ENCODE assay signal across 19 cellular contexts in genomic region chr1:21743476-21743875, GRCh38. TPM values are rescaled to one million over a fixed set of nuclear protein-coding genes. Genes with fewer than 3 reads are reported as not detected.
DNase-seq lines count a peak whose midpoint lies in the region; ATAC-seq and TF ChIP-seq lines count a peak whose summit lies in the region.
"Had no signal": no experiment of that assay in that cellular context is flagged by ENCODE, and none has a peak within 500 bp of the region (broad histone marks: within the 10 kb centered on the region; RNA-seq: fewer than 3 reads in every experiment).

No MANE protein-coding gene starts in this region.

- in situ Hi-C loops in gastrocnemius medialis (cut with MboI; ENCODE audit: low sequenced_read_pairs in 4 of 4), result no loop called here

- H3K27me3 Mint-ChIP-seq in activated naive CD4-positive, alpha-beta T cell treated with anti-CD3 and anti-CD28 coated beads, Interleukin-2, amount 50 U/mL, for 24 hours, result no peaks in the 10 kb centered on the region
- H3K27me3 Mint-ChIP-seq in T-helper 17 cell, result no peaks in the 10 kb centered on the region
- no peaks in the 10 kb centered on the region for H3K27me3 Mint-ChIP-seq in naive thymus-derived CD8-positive, alpha-beta T cell
- H3K27me3 Mint-ChIP-seq: CD4-positive, alpha-beta memory T cell had no signal

- intact Hi-C loops in gastrocnemius medialis (cut with DNase I; ENCODE audit: low total_unique reads), result no loop called here

- peak; percentile 9 for DNase-seq in NCI-H2227 treated with DMSO at 0.1 percent for 48 hours (lab: John Stamatoyannopoulos, UW)
- DNase-seq in NCI-H2227 (lab: John Stamatoyannopoulos, UW; ENCODE audit: unreplicated experiment), result no peak
- no peak for DNase-seq in activated naive CD4-positive, alpha-beta T cell treated with anti-CD3 and anti-CD28 coated beads, Interleukin-2, amount 50 U/mL, for 72 hours (ENCODE audit: low spot score in 2 of 2)
- DNase-seq in T-helper 17 cell, result no peak
- peak in 4 of 10 donors; percentile 2 to 51 (median 42) for DNase-seq in naive thymus-derived CD8-positive, alpha-beta T cell
- DNase-seq in gastrocnemius medialis, result no peak
- DNase-seq: AML-193; Calu3; CD4-positive, alpha-beta memory T cell; DMS53; DND-41; EL; H9 had no signal

- no peak overlapping the region for H3K27ac ChIP-seq in gastrocnemius medialis
- H3K27ac ChIP-seq: 22Rv1, A549, C4-2B had no signal

- peaks cover 0 to 24% of the 10 kb centered on the region in 2 donors for H3K36me3 ChIP-seq in gastrocnemius medialis

- no peaks in the 10 kb centered on the region for H3K4me1 ChIP-seq in gastrocnemius medialis
- H3K4me1 ChIP-seq: A549 had no signal

- peaks cover 23% of the 10 kb centered on the region for H3K4me1 Mint-ChIP-seq in activated naive CD4-positive, alpha-beta T cell treated with anti-CD3 and anti-CD28 coated beads, Interleukin-2, amount 50 U/mL, for 24 hours
- peaks cover 7% of the 10 kb centered on the region for H3K4me1 Mint-ChIP-seq in T-helper 17 cell
- H3K4me1 Mint-ChIP-seq in naive thymus-derived CD8-positive, alpha-beta T cell, result peaks cover 12 to 31% (median 19%) of the 10 kb centered on the region in 4 donors
- H3K4me1 Mint-ChIP-seq: H9 had no signal

- no peaks in the 10 kb centered on the region for H3K9me3 ChIP-seq in T-helper 17 cell (ENCODE audit: control insufficient read depth, low read length, poor library complexity, severe bottlenecking)
- no peaks in the 10 kb centered on the region for H3K9me3 ChIP-seq in gastrocnemius medialis
- H3K9me3 ChIP-seq: A549 had no signal

- no peak overlapping the region for H3K4me3 Mint-ChIP-seq in activated naive CD4-positive, alpha-beta T cell treated with anti-CD3 and anti-CD28 coated beads, Interleukin-2, amount 50 U/mL, for 24 hours
- H3K4me3 Mint-ChIP-seq in T-helper 17 cell, result no peak overlapping the region
- H3K4me3 Mint-ChIP-seq in naive thymus-derived CD8-positive, alpha-beta T cell, result peak overlapping the region in 8 of 10 donors; percentile 11 to 71 (median 38)
- H3K4me3 Mint-ChIP-seq: CD4-positive, alpha-beta memory T cell; H9 had no signal

- H3K27me3 ChIP-seq in gastrocnemius medialis, result no peaks in the 10 kb centered on the region

- H3K27ac Mint-ChIP-seq in activated naive CD4-positive, alpha-beta T cell treated with anti-CD3 and anti-CD28 coated beads, Interleukin-2, amount 50 U/mL, for 24 hours, result peak overlapping the region; percentile 23
- H3K27ac Mint-ChIP-seq in activated naive CD4-positive, alpha-beta T cell treated with anti-CD3 and anti-CD28 coated beads, Interleukin-2, amount 50 U/mL, for 72 hours, result no peak overlapping the region
- peak overlapping the region; percentile 69 for H3K27ac Mint-ChIP-seq in T-helper 17 cell
- peak overlapping the region in 7 of 10 donors; percentile 5 to 87 (median 44) for H3K27ac Mint-ChIP-seq in naive thymus-derived CD8-positive, alpha-beta T cell

- no peak for ATAC-seq in activated naive CD4-positive, alpha-beta T cell treated with anti-CD3 and anti-CD28 coated beads, Interleukin-2, amount 50 U/mL, for 72 hours
- no peak for ATAC-seq in T-helper 17 cell
- peak; percentile 68 to 75 for ATAC-seq in naive thymus-derived CD8-positive, alpha-beta T cell
- ATAC-seq in HG02885 (IDR thresholded peaks at IDR 0.05; ENCODE audit: poor library complexity, unreplicated experiment), result no peak
- no peak for ATAC-seq in gastrocnemius medialis
- ATAC-seq: A549, GM12878 had no signal

- H3K4me3 ChIP-seq in gastrocnemius medialis, result no peak overlapping the region
- H3K4me3 ChIP-seq: A549, GM12878 had no signal

- peaks cover 7% of the 10 kb centered on the region for H3K36me3 Mint-ChIP-seq in activated naive CD4-positive, alpha-beta T cell treated with anti-CD3 and anti-CD28 coated beads, Interleukin-2, amount 50 U/mL, for 24 hours
- peaks cover 0 to 4% of the 10 kb centered on the region in 2 donors for H3K36me3 Mint-ChIP-seq in activated naive CD4-positive, alpha-beta T cell treated with anti-CD3 and anti-CD28 coated beads, Interleukin-2, amount 50 U/mL, for 72 hours
- peaks cover 5% of the 10 kb centered on the region for H3K36me3 Mint-ChIP-seq in T-helper 17 cell (ENCODE audit: low read depth)
- H3K36me3 Mint-ChIP-seq in naive thymus-derived CD8-positive, alpha-beta T cell, result peaks cover 0 to 58% (median 0%) of the 10 kb centered on the region in 3 donors

- POLR2A ChIA-PET in naive thymus-derived CD8-positive, alpha-beta T cell (lab: Charles Lee), result interaction anchor here (1.5 kb wide), 1 partner anchor 39 kb away, joined by 4 read pairs; the partner anchor contains the start of gene USP48

- no peak for TF ChIP-seq POLR2A in gastrocnemius medialis (IDR thresholded peaks at IDR 0.05)

- no peaks in the 10 kb centered on the region for H3K9me3 Mint-ChIP-seq in activated naive CD4-positive, alpha-beta T cell treated with anti-CD3 and anti-CD28 coated beads, Interleukin-2, amount 50 U/mL, for 24 hours
- H3K9me3 Mint-ChIP-seq in activated naive CD4-positive, alpha-beta T cell treated with anti-CD3 and anti-CD28 coated beads, Interleukin-2, amount 50 U/mL, for 72 hours, result no peaks in the 10 kb centered on the region
- H3K9me3 Mint-ChIP-seq in naive thymus-derived CD8-positive, alpha-beta T cell, result no peaks in the 10 kb centered on the region
- H3K9me3 Mint-ChIP-seq: CD4-positive, alpha-beta memory T cell; H9 had no signal

- TF ChIP-seq CTCF in gastrocnemius medialis (IDR thresholded peaks at IDR 0.05 in 4 of 5, conservative IDR thresholded peaks at IDR 0.05 in 1 of 5), result no peak

RNA-seq across cellular contexts. Expression of gene USP48, which starts 39.5 kb away (rescaled TPM):
- total RNA-seq in activated naive CD4-positive, alpha-beta T cell treated with anti-CD3 and anti-CD28 coated beads, Interleukin-2, amount 50 U/mL, for 72 hours, result 100 to 1,000 TPM; 118 to 133 TPM
- total RNA-seq in T-helper 17 cell (10 to 100 TPM; 84.3 to 93.3 TPM), gastrocnemius medialis (10 to 100 TPM; 11.5 to 24.4 (median 14.5) TPM)
- total RNA-seq in naive thymus-derived CD8-positive, alpha-beta T cell, result 10 to 100 TPM; 94.5 to 95.5 TPM
- 10 to 100 TPM; 25.8 to 30.0 (median 28.4) TPM for polyA plus RNA-seq in naive thymus-derived CD8-positive, alpha-beta T cell

Comparison
In these comparisons a context has a peak if more than half of its experiments do, and no peak if none do; other contexts are left out.
1. H3K27ac Mint-ChIP-seq: peak in activated naive CD4-positive, alpha-beta T cell treated with anti-CD3 and anti-CD28 coated beads, Interleukin-2, amount 50 U/mL, for 24 hours (single experiment), T-helper 17 cell (single experiment) and naive thymus-derived CD8-positive, alpha-beta T cell (7 of 10); none in activated naive CD4-positive, alpha-beta T cell treated with anti-CD3 and anti-CD28 coated beads, Interleukin-2, amount 50 U/mL, for 72 hours (0 of 2).
2. H3K4me3 Mint-ChIP-seq: peak in naive thymus-derived CD8-positive, alpha-beta T cell (8 of 10); none in activated naive CD4-positive, alpha-beta T cell treated with anti-CD3 and anti-CD28 coated beads, Interleukin-2, amount 50 U/mL, for 24 hours (single experiment) and T-helper 17 cell (single experiment).
3. ATAC-seq: peak in naive thymus-derived CD8-positive, alpha-beta T cell (2 of 2); none in activated naive CD4-positive, alpha-beta T cell treated with anti-CD3 and anti-CD28 coated beads, Interleukin-2, amount 50 U/mL, for 72 hours (0 of 2), T-helper 17 cell (single experiment), HG02885 (single experiment) and gastrocnemius medialis (0 of 2).